In genomic region chr9:88090151-88090581, GRCh38 we compare ENCODE assay signal across 1 cellular context.
TF ChIP-seq lines count a peak whose summit lies in the region.

No MANE protein-coding gene starts in this region.

TF ChIP-seq in HEK293, 187 proteins besides CTCF, POLR2A, EP300 and RAD21 (continued from another document):
- TF ChIP-seq PATZ1 (tag by site-specific recombination; IDR thresholded peaks at IDR 0.05) (peak; percentile 55; the same call in 1 of the 2 replicates), SP3 (tag by site-specific recombination; IDR thresholded peaks at IDR 0.05) (no peak), ZNF629 (tag by site-specific recombination; IDR thresholded peaks at IDR 0.05) (0 out of 2 replicates have a peak, but pooled peaks have one; percentile 27), KLF9 (tag by site-specific recombination; IDR thresholded peaks at IDR 0.05; ENCODE audit: low read depth) (no peak), TCF7L2 (IDR thresholded peaks at IDR 0.05; ENCODE audit: borderline replicate concordance, low read depth, low read length) (no peak), ZNF707 (tag by site-specific recombination; IDR thresholded peaks at IDR 0.05) (no peak), ZNF624 (tag by site-specific recombination; IDR thresholded peaks at IDR 0.05) (no peak), ZBTB7A (tag by site-specific recombination; IDR thresholded peaks at IDR 0.05; ENCODE audit: low read depth) (no peak), ZNF311 (tag by site-specific recombination; IDR thresholded peaks at IDR 0.05; ENCODE audit: borderline replicate concordance) (no peak), ZBTB44 (tag by site-specific recombination; IDR thresholded peaks at IDR 0.05) (peak; percentile 66; the same call in 1 of the 2 replicates), ZNF623 (tag by site-specific recombination; IDR thresholded peaks at IDR 0.05) (no peak), ZNF114 (tag by site-specific recombination; IDR thresholded peaks at IDR 0.05) (no peak), ZBTB26 (tag by site-specific recombination; optimal IDR thresholded peaks at IDR 0.05) (no peak), ZNF549 (tag by site-specific recombination; IDR thresholded peaks at IDR 0.05) (no peak), ZNF843 (tag by site-specific recombination; IDR thresholded peaks at IDR 0.05) (0 out of 2 replicates have a peak, but pooled peaks have one; percentile 27), ZEB2 (tag by site-specific recombination; IDR thresholded peaks at IDR 0.05) (peak; percentile 33; the same call in 1 of the 2 replicates), KLF10 (tag by site-specific recombination; IDR thresholded peaks at IDR 0.05) (no peak), ZIC2 (tag by site-specific recombination; IDR thresholded peaks at IDR 0.05) (peak; percentile 57; the same call in 1 of the 2 replicates), ZNF660 (tag by site-specific recombination; IDR thresholded peaks at IDR 0.05) (no peak), ZNF530 (tag by site-specific recombination; IDR thresholded peaks at IDR 0.05; ENCODE audit: low read depth) (no peak), ZNF600 (tag by site-specific recombination; IDR thresholded peaks at IDR 0.05) (no peak), SCRT1 (tag by site-specific recombination; IDR thresholded peaks at IDR 0.05; ENCODE audit: borderline replicate concordance) (no peak), ZNF221 (tag by site-specific recombination; IDR thresholded peaks at IDR 0.05; ENCODE audit: borderline replicate concordance) (no peak), IKZF3 (tag by site-specific recombination; IDR thresholded peaks at IDR 0.05) (peak; percentile 66; the same call in 1 of the 2 replicates), ZNF366 (tag by site-specific recombination; conservative IDR thresholded peaks at IDR 0.05) (0 out of 2 replicates have a peak, but pooled peaks have one; percentile 37), KLF16 (tag by site-specific recombination; IDR thresholded peaks at IDR 0.05) (no peak), ZNF645 (tag by site-specific recombination; IDR thresholded peaks at IDR 0.05) (no peak), ZNF426 (tag by site-specific recombination; IDR thresholded peaks at IDR 0.05) (no peak), ZNF398 (tag by site-specific recombination; IDR thresholded peaks at IDR 0.05) (no peak), ZNF10 (tag by site-specific recombination; IDR thresholded peaks at IDR 0.05) (no peak), ZNF701 (tag by site-specific recombination; IDR thresholded peaks at IDR 0.05) (no peak), PRDM1 (tag by site-specific recombination; IDR thresholded peaks at IDR 0.05) (no peak), ZNF350 (tag by site-specific recombination; IDR thresholded peaks at IDR 0.05) (no peak), SETDB1 (IDR thresholded peaks at IDR 0.05; ENCODE audit: insufficient read length, low read length) (no peak), GLIS1 (tag by site-specific recombination; IDR thresholded peaks at IDR 0.05) (peak; percentile 93), ZNF449 (tag by site-specific recombination; IDR thresholded peaks at IDR 0.05) (no peak), GLI2 (tag by site-specific recombination; IDR thresholded peaks at IDR 0.05; ENCODE audit: borderline replicate concordance, low read depth) (no peak), ZFP37 (tag by site-specific recombination; IDR thresholded peaks at IDR 0.05) (no peak), ZNF548 (tag by site-specific recombination; IDR thresholded peaks at IDR 0.05) (no peak), PRDM10 (tag by site-specific recombination; IDR thresholded peaks at IDR 0.05) (no peak), EGR2 (tag by site-specific recombination; IDR thresholded peaks at IDR 0.05; ENCODE audit: low read depth) (no peak), ZNF670 (tag by site-specific recombination; IDR thresholded peaks at IDR 0.05; ENCODE audit: low read depth) (no peak), ZNF391 (tag by site-specific recombination; IDR thresholded peaks at IDR 0.05; ENCODE audit: borderline replicate concordance, low read depth) (no peak), GLI4 (tag by site-specific recombination; IDR thresholded peaks at IDR 0.05) (no peak), ZNF473 (tag by site-specific recombination; IDR thresholded peaks at IDR 0.05) (no peak), HOXD13 (CRISPR knock-in tag; IDR thresholded peaks at IDR 0.05; ENCODE audit: borderline replicate concordance) (no peak), ZBTB48 (tag by site-specific recombination; IDR thresholded peaks at IDR 0.05) (peak; percentile 61; the same call in 1 of the 2 replicates)
TF ChIP-seq in HEK293: peak in this region for 20.
